In genomic region chr7:74240482-74240881, GRCh38 we compare ENCODE assay signal across 25 cellular contexts. TPM values are rescaled to one million over a fixed set of nuclear protein-coding genes. Genes with fewer than 3 reads are reported as not detected.
"Had no signal": no experiment of that assay in that cellular context is flagged by ENCODE, and none has a peak within 500 bp of the region (broad histone marks: within the 10 kb centered on the region; RNA-seq: fewer than 3 reads in every experiment).

No MANE protein-coding gene starts in this region.

- H3K9ac ChIP-seq: parathyroid adenoma had no signal

- H3K36me3 ChIP-seq: breast epithelium, colonic mucosa had no signal

- DNase-seq: activated CD4-positive, alpha-beta memory T cell treated with anti-CD3 and anti-CD28 coated beads for 36 hours; activated CD4-positive, alpha-beta T cell treated with anti-CD3 and anti-CD28 coated beads for 4 hours; activated CD4-positive, CD25-positive, alpha-beta regulatory T cell; activated naive CD4-positive, alpha-beta T cell treated with Interleukin-2 at 50 U/mL for 16 hours; activated naive CD8-positive, alpha-beta T cell treated with anti-CD3 and anti-CD28 coated beads, Interleukin-2, amount 10 ng/mL, durations not matched to agents 7 days and 5 days; activated T-cell treated with anti-CD3 and anti-CD28 coated beads, Interleukin-2, amount 50 U/mL, for 48 hours; amniotic stem cell; colonic mucosa; heart left ventricle; left lung; midbrain; nephron progenitor cell; stimulated activated CD4-positive, alpha-beta T cell treated with anti-CD3 and anti-CD28 coated beads, Interleukin-15, amount 100 ng/mL, for 24 hours; stomach; T-helper 17 cell; trophoblast cell had no signal

- H3K27me3 ChIP-seq: breast epithelium, colonic mucosa, gastroesophageal sphincter, heart left ventricle, left lung, stomach, suprapubic skin, vagina had no signal

- ATAC-seq: gastroesophageal sphincter; heart left ventricle; left lung; sciatic nerve; stimulated activated memory B cell treated with anti-CD40 and anti-IgM and Interleukin-4, amounts not matched to agents 10 μg/mL and 1 μg/mL and 100 μg/mL, for 72 hours; T-helper 17 cell had no signal

- H3K27ac Mint-ChIP-seq: activated CD4-positive, alpha-beta memory T cell treated with anti-CD3 and anti-CD28 coated beads for 36 hours; activated naive CD8-positive, alpha-beta T cell treated with anti-CD3 and anti-CD28 coated beads, Interleukin-2, amount 10 ng/mL, durations not matched to agents 7 days and 5 days; T-helper 17 cell had no signal

- H3K4me3 ChIP-seq: breast epithelium, colonic mucosa, gastroesophageal sphincter, heart left ventricle, left lung, smooth muscle cell, stomach, suprapubic skin, vagina had no signal

- H3K27me3 Mint-ChIP-seq: activated CD4-positive, alpha-beta memory T cell treated with anti-CD3 and anti-CD28 coated beads for 36 hours; activated naive CD8-positive, alpha-beta T cell treated with anti-CD3 and anti-CD28 coated beads, Interleukin-2, amount 10 ng/mL, durations not matched to agents 7 days and 5 days; stimulated activated memory B cell treated with anti-CD40 and anti-IgM and Interleukin-4, amounts not matched to agents 10 μg/mL and 1 μg/mL and 100 μg/mL, for 72 hours; T-helper 17 cell had no signal

- H3K4me3 Mint-ChIP-seq: activated CD4-positive, alpha-beta memory T cell treated with anti-CD3 and anti-CD28 coated beads for 36 hours; activated naive CD8-positive, alpha-beta T cell treated with anti-CD3 and anti-CD28 coated beads, Interleukin-2, amount 10 ng/mL, durations not matched to agents 7 days and 5 days; nephron progenitor cell; T-helper 17 cell had no signal

- H3K4me1 ChIP-seq: breast epithelium, colonic mucosa, gastroesophageal sphincter, parathyroid adenoma, suprapubic skin had no signal

- H3K4me2 ChIP-seq: smooth muscle cell had no signal

- H3K9me3 Mint-ChIP-seq: activated CD4-positive, alpha-beta memory T cell treated with anti-CD3 and anti-CD28 coated beads for 36 hours; activated naive CD8-positive, alpha-beta T cell treated with anti-CD3 and anti-CD28 coated beads, Interleukin-2, amount 10 ng/mL, durations not matched to agents 7 days and 5 days; nephron progenitor cell; stimulated activated memory B cell treated with anti-CD40 and anti-IgM and Interleukin-4, amounts not matched to agents 10 μg/mL and 1 μg/mL and 100 μg/mL, for 72 hours had no signal

- H3K9me3 ChIP-seq: breast epithelium, colonic mucosa, gastroesophageal sphincter, heart left ventricle, left lung, stomach, suprapubic skin, vagina had no signal

- H3K27ac ChIP-seq: breast epithelium, colonic mucosa, epithelial cell of prostate, gastroesophageal sphincter, parathyroid adenoma, stomach, suprapubic skin, vagina had no signal

RNA-seq across cellular contexts. Expression of gene LAT2, which starts 30.7 kb away (rescaled TPM):
- total RNA-seq: smooth muscle cell had no signal
- polyA plus RNA-seq: smooth muscle cell had no signal
